8 cellular contexts compared by ENCODE assay signal in the genomic region with DNA sequence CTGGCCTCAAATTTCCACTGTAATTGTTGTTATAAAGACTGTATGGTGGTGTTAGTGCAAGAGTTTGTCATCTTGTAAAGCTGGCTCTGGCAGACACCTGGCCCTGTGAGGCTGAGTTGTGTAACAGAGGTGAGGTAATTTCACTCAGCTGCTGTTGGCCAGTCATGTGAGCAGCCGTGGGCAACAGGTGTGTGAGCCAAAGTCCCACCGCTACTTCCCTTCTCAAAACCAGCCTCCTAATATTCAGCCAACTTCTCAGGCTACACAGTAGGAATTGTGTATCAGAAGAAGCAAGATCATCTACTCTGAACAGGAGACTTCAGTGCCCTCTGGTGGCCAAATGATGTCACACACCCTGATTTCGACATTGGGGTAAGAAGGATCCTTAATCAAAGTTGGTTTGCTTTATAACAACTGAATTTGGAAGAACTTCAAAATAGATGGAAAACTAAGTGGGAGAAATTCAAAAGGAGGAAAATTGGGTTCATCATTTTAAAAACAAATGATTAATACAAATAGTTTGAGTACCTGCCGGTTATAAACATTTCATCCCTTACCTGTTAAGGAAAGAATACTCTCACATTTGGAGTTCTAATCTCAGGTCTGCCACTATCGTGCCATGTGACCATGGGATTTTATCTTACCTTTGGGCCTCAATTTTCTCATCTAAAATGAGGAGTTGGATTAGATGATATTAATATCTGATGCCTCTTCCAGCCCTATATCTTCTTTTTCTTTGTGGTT. TPM values are rescaled to one million over a fixed set of nuclear protein-coding genes. Genes with fewer than 3 reads are reported as not detected.
A peak's percentile ranks its signal among the peaks of the same experiment; 100 is the strongest.
DNase-seq lines count a peak whose midpoint lies in the region; ATAC-seq, FAIRE-seq and TF ChIP-seq lines count a peak whose summit lies in the region.

No MANE protein-coding gene starts in this region.

- no peaks in the 10 kb centered on the region for H4K20me1 ChIP-seq in astrocyte (ENCODE audit: insufficient read depth, low read length)

- TF ChIP-seq CTCF in astrocyte (IDR thresholded peaks at IDR 0.05; ENCODE audit: insufficient read depth, low read depth, low read length), result peak; percentile 88

- H3K36me3 Mint-ChIP-seq in T-helper 17 cell (ENCODE audit: low read depth), result peaks cover 4% of the 10 kb centered on the region
- H3K36me3 Mint-ChIP-seq in astrocyte (ENCODE audit: low read depth, unreplicated experiment), result no peaks in the 10 kb centered on the region

- H2AFZ ChIP-seq in astrocyte (ENCODE audit: low read depth, low read length), result no peak overlapping the region

- H3K4me1 Mint-ChIP-seq in T-helper 17 cell (peaks cover 16% of the 10 kb centered on the region), astrocyte (ENCODE audit: low read depth, unreplicated experiment) (no peaks in the 10 kb centered on the region)

- ATAC-seq in activated CD4-positive, CD25-positive, alpha-beta regulatory T cell treated with anti-CD3 and anti-CD28 coated beads, Interleukin-2, amount 50 U/mL, for 24 hours, result no peak
- no peak for ATAC-seq in T-helper 17 cell

- H3K4me2 ChIP-seq in astrocyte (ENCODE audit: low read length), result no peak overlapping the region

- no peaks in the 10 kb centered on the region for H3K9me3 ChIP-seq in T-helper 17 cell (ENCODE audit: control insufficient read depth, low read length, poor library complexity, severe bottlenecking)
- no peaks in the 10 kb centered on the region for H3K9me3 ChIP-seq in astrocyte (ENCODE audit: insufficient read depth, low read depth, low read length)

- H3K4me3 Mint-ChIP-seq in T-helper 17 cell, result peak overlapping the region; percentile 39
- no peak overlapping the region for H3K4me3 Mint-ChIP-seq in astrocyte (ENCODE audit: unreplicated experiment)

- H3K36me3 ChIP-seq in astrocyte (ENCODE audit: insufficient read depth, low read length), result no peaks in the 10 kb centered on the region

- H3K4me1 ChIP-seq in astrocyte (ENCODE audit: insufficient read depth, low read length), result peaks cover 9% of the 10 kb centered on the region

- peaks cover 5% of the 10 kb centered on the region for H3K27me3 ChIP-seq in astrocyte (ENCODE audit: insufficient read depth, low read length)

- H3K27ac Mint-ChIP-seq in T-helper 17 cell (peak overlapping the region; percentile 68), astrocyte (ENCODE audit: unreplicated experiment) (no peak overlapping the region)

- DNase-seq in activated CD4-positive, CD25-positive, alpha-beta regulatory T cell (lab: John Stamatoyannopoulos, UW), result peak; percentile 27 to 51 (median 46)
- DNase-seq in NCI-H146 (lab: John Stamatoyannopoulos, UW), result peak; percentile 61
- DNase-seq in T-helper 17 cell, result peak; percentile 34 to 67 (median 53)
- peak; percentile 37 for DNase-seq in astrocyte (ENCODE audit: low read depth)
- peak; percentile 53 to 65 for DNase-seq in hippocampal formation (lab: John Stamatoyannopoulos, UW)
- DNase-seq in smooth muscle cell of the brain vasculature (ENCODE audit: low read depth, low spot score), result peak; percentile 44
- no peak for DNase-seq in cortex of kidney (lab: John Stamatoyannopoulos, UW)

- H3K4me3 ChIP-seq in astrocyte (ENCODE audit: insufficient read depth, low read depth, low read length), result no peak overlapping the region

- no peak overlapping the region for H3K9ac ChIP-seq in astrocyte (ENCODE audit: low read length)

- H3K79me2 ChIP-seq in astrocyte (ENCODE audit: insufficient read depth, low read length), result no peaks in the 10 kb centered on the region

- H3K27ac ChIP-seq in astrocyte (ENCODE audit: low read depth, low read length), result no peak overlapping the region

- H3K9me3 Mint-ChIP-seq in astrocyte (ENCODE audit: unreplicated experiment), result no peaks in the 10 kb centered on the region

- H3K27me3 Mint-ChIP-seq in T-helper 17 cell, result peaks cover 18% of the 10 kb centered on the region
- H3K27me3 Mint-ChIP-seq in astrocyte (ENCODE audit: low read depth, unreplicated experiment), result peaks cover 7% of the 10 kb centered on the region

- peak; percentile 66 for FAIRE-seq in astrocyte (lab: Jason Lieb, UNC)

RNA-seq across cellular contexts. Expression of a gene that starts 2.6 kb away (rescaled TPM):
- total RNA-seq in T-helper 17 cell (10 to 100 TPM in 1 of 2 donors, 1 to 10 TPM in 1; 7.3 to 12.6 TPM), astrocyte (34.6 and 36.0 TPM in 2 replicates)

RNA-seq across cellular contexts. Expression of a gene that starts 37.8 kb away (rescaled TPM):
- 100 to 1,000 TPM; 265 to 295 TPM for total RNA-seq in T-helper 17 cell
- not detected in 2 replicates for total RNA-seq in astrocyte

Comparison
In these comparisons a context has a peak if more than half of its experiments do, and no peak if none do; other contexts are left out.
1. RNA of a gene that starts 37.8 kb away (total RNA-seq): 265 to 295 TPM in T-helper 17 cell; not detected in astrocyte; every median in the first group is over 100 times any median in the second.